ENCODE assay signal across 1 cellular context in the genomic region with DNA sequence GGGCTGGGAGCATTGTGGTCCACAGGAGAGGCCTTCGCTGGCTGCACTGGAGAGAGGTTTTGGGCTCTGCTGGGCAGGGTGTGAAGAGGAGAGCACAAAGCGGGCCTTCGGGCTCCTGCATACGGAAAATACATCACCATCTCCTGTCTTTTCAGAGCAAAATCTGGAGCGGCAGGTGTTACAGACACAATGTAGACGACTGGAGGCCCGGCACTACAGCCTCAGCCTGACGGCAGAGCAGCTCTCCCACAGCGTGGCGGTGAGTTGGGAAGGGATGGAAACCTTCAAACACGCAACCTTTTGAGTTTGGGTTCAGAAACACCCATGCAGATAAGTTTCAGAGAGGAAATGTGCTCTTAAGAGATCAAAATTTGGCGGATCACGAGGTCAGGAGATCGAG.
TF ChIP-seq lines count a peak whose summit lies in the region.

No MANE protein-coding gene starts in this region.

TF ChIP-seq in K562, 482 proteins besides CTCF, POLR2A, EP300 and RAD21:
- TF ChIP-seq TAL1 (IDR thresholded peaks at IDR 0.05) (no peak), ZNF311 (CRISPR knock-in tag; IDR thresholded peaks at IDR 0.05) (no peak), RBM22 (IDR thresholded peaks at IDR 0.05; ENCODE audit: low read depth, low read length, poor library complexity, severe bottlenecking) (peak; percentile 29), POLR2G (IDR thresholded peaks at IDR 0.05; ENCODE audit: low read depth, low read length) (peak; percentile 58)
